In the genomic region with DNA sequence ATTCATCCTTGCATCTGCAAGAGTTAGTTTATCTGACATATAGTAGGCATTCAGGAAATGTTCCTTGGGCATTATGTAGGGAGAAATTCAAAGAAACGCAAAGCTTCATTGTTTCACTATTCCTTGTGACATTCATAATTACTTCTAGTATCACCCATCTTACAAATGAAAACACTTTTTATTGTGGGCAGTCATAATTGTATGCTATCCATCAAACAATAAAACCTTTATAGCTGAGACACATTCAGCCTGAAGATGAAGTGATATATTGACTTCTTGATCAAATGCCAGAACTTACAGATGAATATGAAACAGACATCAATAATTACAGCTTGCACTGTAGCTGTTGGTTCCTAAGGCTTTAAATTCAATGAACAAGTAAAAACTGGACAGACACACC, we compare ENCODE assay signal across 19 cellular contexts.
"Had no signal": no experiment of that assay in that cellular context is flagged by ENCODE, and none has a peak within 500 bp of the region (broad histone marks: within the 10 kb centered on the region; RNA-seq: fewer than 3 reads in every experiment).

No MANE protein-coding gene starts in this region.

- H3K4me1 ChIP-seq: right lobe of liver, thyroid gland, upper lobe of right lung had no signal

- H3K9me3 Mint-ChIP-seq: naive thymus-derived CD8-positive, alpha-beta T cell; stimulated activated effector memory CD8-positive, alpha-beta T cell treated with anti-CD3 and anti-CD28 coated beads, Interleukin-12 subunit alpha, Interleukin-12 subunit beta, amount 100 ng/mL, for 72 hours had no signal

- H3K9me3 ChIP-seq: heart right ventricle, neutrophil, psoas muscle, right lobe of liver, suprapubic skin, thyroid gland, upper lobe of right lung had no signal

- H3K4me3 ChIP-seq: dorsolateral prefrontal cortex, heart right ventricle, psoas muscle, right lobe of liver, suprapubic skin, thyroid gland, upper lobe of right lung had no signal

- ATAC-seq: heart right ventricle; left lobe of liver; naive thymus-derived CD8-positive, alpha-beta T cell; psoas muscle; right lobe of liver; stimulated activated effector memory CD8-positive, alpha-beta T cell treated with anti-CD3 and anti-CD28 coated beads, Interleukin-12 subunit alpha, Interleukin-12 subunit beta, amount 100 ng/mL, for 72 hours; stimulated activated naive CD8-positive, alpha-beta T cell treated with anti-CD3 and anti-CD28 coated beads, Interleukin-15, Interleukin-2, amounts not matched to agents 100 U/mL and 50 U/mL, for 24 hours; upper lobe of right lung had no signal

- H3K27ac Mint-ChIP-seq: stimulated activated effector memory CD8-positive, alpha-beta T cell treated with anti-CD3 and anti-CD28 coated beads, Interleukin-12 subunit alpha, Interleukin-12 subunit beta, amount 100 ng/mL, for 72 hours had no signal

- H3K4me1 Mint-ChIP-seq: stimulated activated effector memory CD8-positive, alpha-beta T cell treated with anti-CD3 and anti-CD28 coated beads, Interleukin-12 subunit alpha, Interleukin-12 subunit beta, amount 100 ng/mL, for 72 hours had no signal

- H3K27me3 Mint-ChIP-seq: naive thymus-derived CD8-positive, alpha-beta T cell had no signal

- DNase-seq: cortex of kidney; dorsolateral prefrontal cortex; effector CD8-positive, alpha-beta T cell; heart right ventricle; kidney glomerular epithelial cell; mammary epithelial cell; naive thymus-derived CD8-positive, alpha-beta T cell; psoas muscle; retina; right lobe of liver; stimulated activated CD4-positive, alpha-beta T cell treated with anti-CD3 and anti-CD28 coated beads, Interleukin-4, amount 100 ng/mL, for 1 hour; stimulated activated CD8-positive, alpha-beta memory T cell treated with anti-CD3 and anti-CD28 coated beads, Interleukin-4, amount 100 ng/mL, for 48 hours; stimulated activated naive CD8-positive, alpha-beta T cell treated with anti-CD3 and anti-CD28 coated beads, Interleukin-15, Interleukin-2, amounts not matched to agents 100 U/mL and 50 U/mL, for 24 hours; thyroid gland; upper lobe of right lung had no signal

- H3K4me3 Mint-ChIP-seq: naive thymus-derived CD8-positive, alpha-beta T cell; stimulated activated effector memory CD8-positive, alpha-beta T cell treated with anti-CD3 and anti-CD28 coated beads, Interleukin-12 subunit alpha, Interleukin-12 subunit beta, amount 100 ng/mL, for 72 hours had no signal
